1 cellular context compared by ENCODE assay signal in the genomic region with DNA sequence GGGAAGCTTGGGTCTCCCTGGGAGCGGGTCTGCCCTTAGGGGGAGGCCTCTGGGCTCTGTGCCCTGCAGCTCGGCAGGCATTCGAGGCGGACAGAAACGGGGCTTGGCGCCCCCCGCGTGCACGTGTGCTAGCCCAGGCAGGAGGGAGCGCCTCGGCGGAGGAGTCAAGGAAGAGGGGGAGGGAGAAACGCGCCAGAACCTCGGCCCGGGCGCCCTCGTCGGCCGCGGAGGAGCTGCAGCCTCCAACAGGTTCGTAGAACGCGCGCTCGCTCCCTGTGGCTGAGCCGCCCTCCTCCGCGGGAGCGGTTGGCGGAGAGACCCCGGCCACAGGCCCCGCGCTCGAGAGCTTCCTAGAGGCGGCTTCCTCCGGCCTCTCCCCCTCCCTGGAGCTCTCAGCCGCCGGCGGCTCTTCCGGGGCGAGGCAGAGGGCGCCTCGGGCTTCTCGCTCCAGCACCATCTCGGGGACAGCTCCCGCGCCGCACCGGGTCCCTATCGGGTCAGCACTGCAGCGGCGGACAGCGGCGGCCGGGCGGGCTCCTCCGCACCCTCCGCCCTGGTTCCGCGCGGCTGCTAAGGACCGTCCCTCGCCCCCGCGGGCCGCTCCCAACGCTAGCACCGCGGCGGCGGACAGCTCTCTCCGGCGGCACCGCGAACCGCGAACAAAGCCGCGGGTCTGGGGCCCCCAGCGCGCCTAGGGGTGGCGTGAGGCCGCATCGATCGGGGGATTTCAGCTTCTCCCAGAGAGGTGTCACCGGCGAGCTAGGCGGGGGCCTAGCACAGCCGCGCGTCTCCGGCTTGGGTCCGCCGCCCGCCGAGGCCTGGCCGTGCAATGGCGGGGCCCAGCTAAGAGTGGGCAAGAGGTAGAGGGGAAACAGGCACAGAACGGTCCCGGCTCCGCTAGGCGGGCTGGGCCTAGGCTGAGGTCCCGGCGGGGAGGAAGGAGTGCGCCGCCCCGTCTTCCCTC.
TF ChIP-seq lines count a peak whose summit lies in the region.

No MANE protein-coding gene starts in this region.

TF ChIP-seq in WTC11, 78 proteins besides CTCF, POLR2A, EP300 and RAD21 (continued from another document and continues in another):
- TF ChIP-seq, protein P1, sequence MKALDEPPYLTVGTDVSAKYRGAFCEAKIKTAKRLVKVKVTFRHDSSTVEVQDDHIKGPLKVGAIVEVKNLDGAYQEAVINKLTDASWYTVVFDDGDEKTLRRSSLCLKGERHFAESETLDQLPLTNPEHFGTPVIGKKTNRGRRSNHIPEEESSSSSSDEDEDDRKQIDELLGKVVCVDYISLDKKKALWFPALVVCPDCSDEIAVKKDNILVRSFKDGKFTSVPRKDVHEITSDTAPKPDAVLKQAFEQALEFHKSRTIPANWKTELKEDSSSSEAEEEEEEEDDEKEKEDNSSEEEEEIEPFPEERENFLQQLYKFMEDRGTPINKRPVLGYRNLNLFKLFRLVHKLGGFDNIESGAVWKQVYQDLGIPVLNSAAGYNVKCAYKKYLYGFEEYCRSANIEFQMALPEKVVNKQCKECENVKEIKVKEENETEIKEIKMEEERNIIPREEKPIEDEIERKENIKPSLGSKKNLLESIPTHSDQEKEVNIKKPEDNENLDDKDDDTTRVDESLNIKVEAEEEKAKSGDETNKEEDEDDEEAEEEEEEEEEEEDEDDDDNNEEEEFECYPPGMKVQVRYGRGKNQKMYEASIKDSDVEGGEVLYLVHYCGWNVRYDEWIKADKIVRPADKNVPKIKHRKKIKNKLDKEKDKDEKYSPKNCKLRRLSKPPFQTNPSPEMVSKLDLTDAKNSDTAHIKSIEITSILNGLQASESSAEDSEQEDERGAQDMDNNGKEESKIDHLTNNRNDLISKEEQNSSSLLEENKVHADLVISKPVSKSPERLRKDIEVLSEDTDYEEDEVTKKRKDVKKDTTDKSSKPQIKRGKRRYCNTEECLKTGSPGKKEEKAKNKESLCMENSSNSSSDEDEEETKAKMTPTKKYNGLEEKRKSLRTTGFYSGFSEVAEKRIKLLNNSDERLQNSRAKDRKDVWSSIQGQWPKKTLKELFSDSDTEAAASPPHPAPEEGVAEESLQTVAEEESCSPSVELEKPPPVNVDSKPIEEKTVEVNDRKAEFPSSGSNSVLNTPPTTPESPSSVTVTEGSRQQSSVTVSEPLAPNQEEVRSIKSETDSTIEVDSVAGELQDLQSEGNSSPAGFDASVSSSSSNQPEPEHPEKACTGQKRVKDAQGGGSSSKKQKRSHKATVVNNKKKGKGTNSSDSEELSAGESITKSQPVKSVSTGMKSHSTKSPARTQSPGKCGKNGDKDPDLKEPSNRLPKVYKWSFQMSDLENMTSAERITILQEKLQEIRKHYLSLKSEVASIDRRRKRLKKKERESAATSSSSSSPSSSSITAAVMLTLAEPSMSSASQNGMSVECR (CRISPR knock-in tag; IDR thresholded peaks at IDR 0.05; ENCODE audit: borderline replicate concordance) = peak; percentile 100
- TF ChIP-seq NR2C2 (CRISPR knock-in tag; IDR thresholded peaks at IDR 0.05) = peak; percentile 93
- TF ChIP-seq JAZF1 (CRISPR knock-in tag; IDR thresholded peaks at IDR 0.05) = no peak
- peak; percentile 100 for TF ChIP-seq KAT7 (CRISPR knock-in tag; IDR thresholded peaks at IDR 0.05; ENCODE audit: borderline replicate concordance)
- peak; percentile 99 for TF ChIP-seq PREB (CRISPR knock-in tag; IDR thresholded peaks at IDR 0.05; ENCODE audit: borderline replicate concordance)
- TF ChIP-seq ZNF416 (CRISPR knock-in tag; IDR thresholded peaks at IDR 0.05) = no peak; the same call in 1 of the 2 replicates
- TF ChIP-seq PRRX2 (CRISPR knock-in tag; IDR thresholded peaks at IDR 0.05) = peak; percentile 93
- TF ChIP-seq NFYB (CRISPR knock-in tag; conservative IDR thresholded peaks at IDR 0.05; ENCODE audit: low read depth) = peak; percentile 76
- TF ChIP-seq ZMAT4 (CRISPR knock-in tag; IDR thresholded peaks at IDR 0.05) = no peak
- TF ChIP-seq SP1 (CRISPR knock-in tag; conservative IDR thresholded peaks at IDR 0.05) = peak; percentile 91
- no peak for TF ChIP-seq RORB (CRISPR knock-in tag; IDR thresholded peaks at IDR 0.05)
- TF ChIP-seq, protein P2, sequence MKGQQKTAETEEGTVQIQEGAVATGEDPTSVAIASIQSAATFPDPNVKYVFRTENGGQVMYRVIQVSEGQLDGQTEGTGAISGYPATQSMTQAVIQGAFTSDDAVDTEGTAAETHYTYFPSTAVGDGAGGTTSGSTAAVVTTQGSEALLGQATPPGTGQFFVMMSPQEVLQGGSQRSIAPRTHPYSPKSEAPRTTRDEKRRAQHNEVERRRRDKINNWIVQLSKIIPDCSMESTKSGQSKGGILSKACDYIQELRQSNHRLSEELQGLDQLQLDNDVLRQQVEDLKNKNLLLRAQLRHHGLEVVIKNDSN (CRISPR knock-in tag; IDR thresholded peaks at IDR 0.05) = peak; percentile 92
- TF ChIP-seq FOXP1 (CRISPR knock-in tag; IDR thresholded peaks at IDR 0.05; ENCODE audit: borderline replicate concordance) = peak; percentile 100
- peak; percentile 99 for TF ChIP-seq TEAD4 (CRISPR knock-in tag; IDR thresholded peaks at IDR 0.05)
- peak; percentile 90 for TF ChIP-seq ZNF317 (CRISPR knock-in tag; IDR thresholded peaks at IDR 0.05; ENCODE audit: borderline replicate concordance, low read depth)
- TF ChIP-seq HMGA2 (CRISPR knock-in tag; IDR thresholded peaks at IDR 0.05) = no peak
- peak; percentile 88 for TF ChIP-seq EMX1 (CRISPR knock-in tag; IDR thresholded peaks at IDR 0.05)
- TF ChIP-seq IRF2 (CRISPR knock-in tag; IDR thresholded peaks at IDR 0.05; ENCODE audit: borderline replicate concordance, low read depth) = peak; percentile 98
- peak; percentile 67 for TF ChIP-seq ZNF423 (CRISPR knock-in tag; IDR thresholded peaks at IDR 0.05)
- TF ChIP-seq JUN (CRISPR knock-in tag; IDR thresholded peaks at IDR 0.05) = peak; percentile 100
- peak; percentile 98 for TF ChIP-seq NFE2L1 (CRISPR knock-in tag; IDR thresholded peaks at IDR 0.05)
- TF ChIP-seq FOXK1 (CRISPR knock-in tag; IDR thresholded peaks at IDR 0.05) = peak; percentile 99
- peak; percentile 95 for TF ChIP-seq ZNF138 (CRISPR knock-in tag; conservative IDR thresholded peaks at IDR 0.05)
- TF ChIP-seq MAX (CRISPR knock-in tag; IDR thresholded peaks at IDR 0.05) = peak; percentile 95
- TF ChIP-seq MLX (CRISPR knock-in tag; IDR thresholded peaks at IDR 0.05) = peak; percentile 98; the same call in 1 of the 2 replicates
- TF ChIP-seq TP53 (CRISPR knock-in tag; IDR thresholded peaks at IDR 0.05) = peak; percentile 99
- TF ChIP-seq, protein P3, sequence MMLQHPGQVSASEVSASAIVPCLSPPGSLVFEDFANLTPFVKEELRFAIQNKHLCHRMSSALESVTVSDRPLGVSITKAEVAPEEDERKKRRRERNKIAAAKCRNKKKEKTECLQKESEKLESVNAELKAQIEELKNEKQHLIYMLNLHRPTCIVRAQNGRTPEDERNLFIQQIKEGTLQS (CRISPR knock-in tag; conservative IDR thresholded peaks at IDR 0.05) = peak; percentile 91
- peak; percentile 96 for TF ChIP-seq NR1H2 (CRISPR knock-in tag; IDR thresholded peaks at IDR 0.05)
- TF ChIP-seq, protein P4, sequence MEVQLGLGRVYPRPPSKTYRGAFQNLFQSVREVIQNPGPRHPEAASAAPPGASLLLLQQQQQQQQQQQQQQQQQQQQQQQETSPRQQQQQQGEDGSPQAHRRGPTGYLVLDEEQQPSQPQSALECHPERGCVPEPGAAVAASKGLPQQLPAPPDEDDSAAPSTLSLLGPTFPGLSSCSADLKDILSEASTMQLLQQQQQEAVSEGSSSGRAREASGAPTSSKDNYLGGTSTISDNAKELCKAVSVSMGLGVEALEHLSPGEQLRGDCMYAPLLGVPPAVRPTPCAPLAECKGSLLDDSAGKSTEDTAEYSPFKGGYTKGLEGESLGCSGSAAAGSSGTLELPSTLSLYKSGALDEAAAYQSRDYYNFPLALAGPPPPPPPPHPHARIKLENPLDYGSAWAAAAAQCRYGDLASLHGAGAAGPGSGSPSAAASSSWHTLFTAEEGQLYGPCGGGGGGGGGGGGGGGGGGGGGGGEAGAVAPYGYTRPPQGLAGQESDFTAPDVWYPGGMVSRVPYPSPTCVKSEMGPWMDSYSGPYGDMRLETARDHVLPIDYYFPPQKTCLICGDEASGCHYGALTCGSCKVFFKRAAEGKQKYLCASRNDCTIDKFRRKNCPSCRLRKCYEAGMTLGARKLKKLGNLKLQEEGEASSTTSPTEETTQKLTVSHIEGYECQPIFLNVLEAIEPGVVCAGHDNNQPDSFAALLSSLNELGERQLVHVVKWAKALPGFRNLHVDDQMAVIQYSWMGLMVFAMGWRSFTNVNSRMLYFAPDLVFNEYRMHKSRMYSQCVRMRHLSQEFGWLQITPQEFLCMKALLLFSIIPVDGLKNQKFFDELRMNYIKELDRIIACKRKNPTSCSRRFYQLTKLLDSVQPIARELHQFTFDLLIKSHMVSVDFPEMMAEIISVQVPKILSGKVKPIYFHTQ (CRISPR knock-in tag; IDR thresholded peaks at IDR 0.05) = no peak
- no peak for TF ChIP-seq OVOL2 (CRISPR knock-in tag; IDR thresholded peaks at IDR 0.05; ENCODE audit: borderline replicate concordance)
- TF ChIP-seq CREM (CRISPR knock-in tag; IDR thresholded peaks at IDR 0.05) = peak; percentile 93
- peak; percentile 88; the same call in 1 of the 2 replicates for TF ChIP-seq MXD4 (CRISPR knock-in tag; IDR thresholded peaks at IDR 0.05; ENCODE audit: borderline replicate concordance)
- TF ChIP-seq E2F1 (CRISPR knock-in tag; IDR thresholded peaks at IDR 0.05) = peak; percentile 99
- peak; percentile 99 for TF ChIP-seq E2F4 (CRISPR knock-in tag; IDR thresholded peaks at IDR 0.05; ENCODE audit: borderline replicate concordance, low read depth)
- TF ChIP-seq, protein P5, sequence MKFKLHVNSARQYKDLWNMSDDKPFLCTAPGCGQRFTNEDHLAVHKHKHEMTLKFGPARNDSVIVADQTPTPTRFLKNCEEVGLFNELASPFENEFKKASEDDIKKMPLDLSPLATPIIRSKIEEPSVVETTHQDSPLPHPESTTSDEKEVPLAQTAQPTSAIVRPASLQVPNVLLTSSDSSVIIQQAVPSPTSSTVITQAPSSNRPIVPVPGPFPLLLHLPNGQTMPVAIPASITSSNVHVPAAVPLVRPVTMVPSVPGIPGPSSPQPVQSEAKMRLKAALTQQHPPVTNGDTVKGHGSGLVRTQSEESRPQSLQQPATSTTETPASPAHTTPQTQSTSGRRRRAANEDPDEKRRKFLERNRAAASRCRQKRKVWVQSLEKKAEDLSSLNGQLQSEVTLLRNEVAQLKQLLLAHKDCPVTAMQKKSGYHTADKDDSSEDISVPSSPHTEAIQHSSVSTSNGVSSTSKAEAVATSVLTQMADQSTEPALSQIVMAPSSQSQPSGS (CRISPR knock-in tag; IDR thresholded peaks at IDR 0.05; ENCODE audit: borderline replicate concordance, low read depth) = peak; percentile 96
- TF ChIP-seq, protein P6, sequence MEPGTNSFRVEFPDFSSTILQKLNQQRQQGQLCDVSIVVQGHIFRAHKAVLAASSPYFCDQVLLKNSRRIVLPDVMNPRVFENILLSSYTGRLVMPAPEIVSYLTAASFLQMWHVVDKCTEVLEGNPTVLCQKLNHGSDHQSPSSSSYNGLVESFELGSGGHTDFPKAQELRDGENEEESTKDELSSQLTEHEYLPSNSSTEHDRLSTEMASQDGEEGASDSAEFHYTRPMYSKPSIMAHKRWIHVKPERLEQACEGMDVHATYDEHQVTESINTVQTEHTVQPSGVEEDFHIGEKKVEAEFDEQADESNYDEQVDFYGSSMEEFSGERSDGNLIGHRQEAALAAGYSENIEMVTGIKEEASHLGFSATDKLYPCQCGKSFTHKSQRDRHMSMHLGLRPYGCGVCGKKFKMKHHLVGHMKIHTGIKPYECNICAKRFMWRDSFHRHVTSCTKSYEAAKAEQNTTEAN (CRISPR knock-in tag; IDR thresholded peaks at IDR 0.05) = peak; percentile 99
